Comparison of ENCODE assay signal across 6 cellular contexts in genomic region chr16:54359555-54359954, GRCh38.
"Had no signal": no experiment of that assay in that cellular context is flagged by ENCODE, and none has a peak within 500 bp of the region (broad histone marks: within the 10 kb centered on the region; RNA-seq: fewer than 3 reads in every experiment).

No MANE protein-coding gene starts in this region.

- H3K9me3 ChIP-seq: HAP-1 had no signal

- ATAC-seq: GM23338, HCT116 had no signal

- H3K27ac ChIP-seq: HL-60 had no signal

- H3K36me3 ChIP-seq: HAP-1 had no signal

- DNase-seq: HFFc6, KG1 had no signal
